Comparison of ENCODE assay signal across 38 cellular contexts in the genomic region with DNA sequence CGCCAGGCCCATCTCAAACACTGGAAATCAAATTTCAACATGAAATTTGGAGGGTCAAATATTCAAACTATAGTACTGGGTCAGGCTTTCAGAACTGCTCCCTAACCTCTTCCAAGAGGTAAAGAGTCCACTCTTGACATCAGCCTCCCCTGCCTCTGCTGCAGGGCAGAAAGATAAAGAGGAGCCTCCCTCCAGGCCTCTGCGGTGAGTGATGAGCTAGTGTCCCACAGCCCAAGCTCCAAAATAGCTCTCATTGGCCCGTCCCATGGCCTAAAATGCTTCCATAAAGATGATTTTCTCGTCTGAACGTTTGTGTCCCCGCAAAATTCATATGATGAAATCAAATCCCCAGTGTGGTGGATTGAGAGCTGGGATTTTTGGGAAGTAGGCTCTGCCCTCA. TPM values are rescaled to one million over a fixed set of nuclear protein-coding genes. Genes with fewer than 3 reads are reported as not detected.
"Had no signal": no experiment of that assay in that cellular context is flagged by ENCODE, and none has a peak within 500 bp of the region (broad histone marks: within the 10 kb centered on the region; RNA-seq: fewer than 3 reads in every experiment).

No MANE protein-coding gene starts in this region.

- DNase-seq: Karpas-422, Kasumi-1, KG1, MG63, MM.1S, MV-4-11, NCI-H1048, NCI-H1092, NCI-H1092 treated with DMSO at 0.1 percent for 48 hours, NCI-H1105, NCI-H1105 treated with DMSO at 0.1 percent for 48 hours, NCI-H1417, NCI-H1417 treated with DMSO at 0.1 percent for 48 hours, NCI-H1436, NCI-H1436 treated with DMSO at 0.1 percent for 48 hours, NCI-H146, NCI-H1694, NCI-H1694 treated with DMSO at 0.1 percent for 48 hours, NCI-H187, NCI-H1930, NCI-H2029, NCI-H2029 treated with DMSO at 0.1 percent for 48 hours, NCI-H2081, NCI-H2081 treated with DMSO at 0.1 percent for 48 hours, NCI-H2107, NCI-H2171, NCI-H2171 treated with DMSO at 0.1 percent for 48 hours, NCI-H2227 treated with DMSO at 0.1 percent for 48 hours, NCI-H226, NCI-H345, NCI-H446, NCI-H446 treated with DMSO at 0.1 percent for 48 hours, NCI-H510A, NCI-H510A treated with DMSO at 0.1 percent for 48 hours had no signal

- H3K4me3 ChIP-seq: MG63 had no signal

- H3K36me3 ChIP-seq: MG63 had no signal

- H3K9me3 ChIP-seq: MG63 had no signal

- H3K27me3 ChIP-seq: MG63 had no signal

- H3K4me2 ChIP-seq: KMS-11 had no signal

- H3K27ac ChIP-seq: KMS-11 had no signal

RNA-seq across cellular contexts. Expression of gene ACTA1, which starts 57.4 kb away (rescaled TPM):
- total RNA-seq: M059J, MCF 10A, NCI-H460 had no signal
